Comparison of ENCODE assay signal across 19 cellular contexts in the genomic region with DNA sequence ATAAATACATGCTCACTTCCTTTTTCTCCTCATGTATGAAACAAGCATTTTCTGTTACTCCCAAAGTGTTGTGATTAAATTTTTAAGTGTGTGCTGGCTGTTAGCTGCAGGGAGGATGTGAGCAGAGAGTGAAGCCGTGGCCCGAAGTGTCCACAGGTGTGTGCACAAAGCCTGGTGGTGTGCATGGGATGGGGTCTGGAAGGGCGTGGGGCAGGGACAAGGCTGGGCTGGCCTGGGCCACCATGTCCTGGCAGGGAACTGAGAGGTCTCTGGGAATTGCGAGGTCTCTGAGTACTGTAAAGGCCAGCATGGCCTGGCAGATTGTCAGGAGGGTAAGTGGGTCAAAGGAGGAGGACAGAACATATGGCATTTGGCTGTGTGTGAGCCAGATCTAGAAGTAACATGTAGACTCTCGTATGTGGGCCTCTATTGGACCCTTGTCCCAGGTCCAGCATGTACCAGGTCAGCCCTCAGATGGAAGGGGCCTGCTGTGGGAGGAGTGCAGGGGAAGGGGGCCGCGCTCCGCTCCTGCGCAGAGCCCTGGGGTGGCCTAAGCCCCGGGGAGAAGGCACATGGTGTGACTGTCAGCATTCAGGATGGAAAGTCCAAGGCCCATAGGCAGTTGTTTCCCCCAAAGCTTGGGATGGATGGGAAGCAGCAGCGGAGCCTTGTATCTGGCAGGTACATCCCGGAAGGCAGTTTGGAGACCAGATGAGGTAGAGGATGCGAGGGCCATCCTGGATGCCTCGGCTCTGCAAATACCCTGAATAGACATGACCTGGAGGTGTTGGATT. TPM values are rescaled to one million over a fixed set of nuclear protein-coding genes. Genes with fewer than 3 reads are reported as not detected.
"Had no signal": no experiment of that assay in that cellular context is flagged by ENCODE, and none has a peak within 500 bp of the region (broad histone marks: within the 10 kb centered on the region; RNA-seq: fewer than 3 reads in every experiment).

No MANE protein-coding gene starts in this region.

- H3K36me3 ChIP-seq: neutrophil, right atrium auricular region, suprapubic skin, thyroid gland had no signal

- FAIRE-seq: colon, urothelium cell line had no signal

- DNase-seq: effector memory CD8-positive, alpha-beta T cell; foreskin melanocyte; kidney glomerular epithelial cell; mesendoderm; naive B cell; nephron progenitor cell; stimulated activated CD4-positive, alpha-beta T cell treated with anti-CD3 and anti-CD28 coated beads, Interleukin-4, amount 100 ng/mL, for 1 hour; stimulated activated CD8-positive, alpha-beta memory T cell treated with anti-CD3 and anti-CD28 coated beads, Interleukin-4, amount 100 ng/mL, for 48 hours; stimulated activated naive CD8-positive, alpha-beta T cell treated with anti-CD3 and anti-CD28 coated beads, Interleukin-15, Interleukin-2, amounts not matched to agents 100 U/mL and 50 U/mL, for 24 hours; thyroid gland had no signal

- ATAC-seq: effector memory CD8-positive, alpha-beta T cell; stimulated activated effector memory CD8-positive, alpha-beta T cell treated with anti-CD3 and anti-CD28 coated beads, Interleukin-12 subunit alpha, Interleukin-12 subunit beta, amount 100 ng/mL, for 72 hours; stimulated activated naive CD8-positive, alpha-beta T cell treated with anti-CD3 and anti-CD28 coated beads, Interleukin-15, Interleukin-2, amounts not matched to agents 100 U/mL and 50 U/mL, for 24 hours had no signal

- H3K4me3 ChIP-seq: hepatocyte, right atrium auricular region, smooth muscle cell, suprapubic skin, thyroid gland had no signal

- H2AFZ ChIP-seq: hepatocyte had no signal

- H3K79me2 ChIP-seq: hepatocyte had no signal

- H3K4me1 ChIP-seq: right atrium auricular region, thyroid gland had no signal

- H3K9me3 ChIP-seq: neutrophil, right atrium auricular region, suprapubic skin, thyroid gland had no signal

- H3K4me2 ChIP-seq: hepatocyte, smooth muscle cell had no signal

- H3K27me3 ChIP-seq: neutrophil, right atrium auricular region, thyroid gland had no signal

- H3K27ac ChIP-seq: hepatocyte, neutrophil, right atrium auricular region, suprapubic skin, thyroid gland had no signal

RNA-seq across cellular contexts. Expression of a gene that starts 45.1 kb away (rescaled TPM):
- total RNA-seq: osteocyte had no signal
